In genomic region chr21:37458669-37459276, GRCh38 we compare ENCODE assay signal across 12 cellular contexts.
DNase-seq lines count a peak whose midpoint lies in the region; ATAC-seq and TF ChIP-seq lines count a peak whose summit lies in the region.
"Had no signal": no experiment of that assay in that cellular context is flagged by ENCODE, and none has a peak within 500 bp of the region (broad histone marks: within the 10 kb centered on the region; RNA-seq: fewer than 3 reads in every experiment).

No MANE protein-coding gene starts in this region.

- H2AK5ac ChIP-seq in neuronal stem cell (ENCODE audit: low read depth, low read length) = no peak overlapping the region

- no peak overlapping the region for H4K8ac ChIP-seq in neuronal stem cell (ENCODE audit: low read depth, low read length)

- no CpG with 5 or more reads among the region's 7 CpGs for WGBS in neuronal stem cell (ENCODE audit: extremely low coverage in 2 of 2, insufficient read length in 2 of 2, insufficient replicate concordance in 1 of 2), 2 donors

- H3K4me3 ChIP-seq in Caco-2 (ENCODE audit: low read depth, low read length) (no peak overlapping the region), neuronal stem cell (ENCODE audit: low read length in 2 of 2) (no peak overlapping the region)
- H3K4me3 ChIP-seq: thoracic aorta had no signal

- no peak overlapping the region for H2BK5ac ChIP-seq in neuronal stem cell (ENCODE audit: low read length)

- peak overlapping the region; percentile 32 for H3K4me3 Mint-ChIP-seq in Caco-2 (ENCODE audit: unreplicated experiment)
- peak overlapping the region; percentile 32 for H3K4me3 Mint-ChIP-seq in dendritic cell treated with granulocyte-macrophage colony-stimulating factor and Interleukin-4, amounts not matched to agents 40 ng/mL and 50 ng/mL, for 4 days
- H3K4me3 Mint-ChIP-seq in natural killer cell treated with Interleukin-12 subunit alpha and Interleukin-12 subunit beta and Interleukin-15 and Interleukin-18, amount 100 ng/mL, for 72 hours = no peak overlapping the region

- H3K36me3 ChIP-seq in Caco-2 (ENCODE audit: control insufficient read depth, insufficient read depth, low read length) = no peaks in the 10 kb centered on the region; the same call in 1 of the 2 replicates
- peaks cover 2 to 16% of the 10 kb centered on the region in 2 donors for H3K36me3 ChIP-seq in neuronal stem cell (replicated peaks in 1 of 2; ENCODE audit: control insufficient read depth in 2 of 2, insufficient read depth in 2 of 2, low read length in 2 of 2)
- H3K36me3 ChIP-seq: thoracic aorta had no signal

- H3K27me3 ChIP-seq in Caco-2 (replicated peaks; ENCODE audit: control insufficient read depth, insufficient read depth, low read length) (no peaks in the 10 kb centered on the region), neuronal stem cell (ENCODE audit: control insufficient read depth in 3 of 3, insufficient read depth in 3 of 3, low read depth in 1 of 3, low read length in 3 of 3) (no peaks in the 10 kb centered on the region)

- POLR2A ChIA-PET in Caco-2 (lab: Charles Lee) = interaction anchor here (0.7 to 1.2 kb wide), 2 partner anchors 55 to 105 kb away, joined by 4 to 9 read pairs; no protein-coding TSS in a partner anchor

- intact Hi-C loops in Caco-2 (cut with micrococcal nuclease; ENCODE audit: unreplicated experiment) = loop anchor here (5.0 kb wide), 1 partner anchor 91 kb away; the partner anchor contains the start of gene DYRK1A
- intact Hi-C loops in dendritic cell treated with granulocyte-macrophage colony-stimulating factor and Interleukin-4, amounts not matched to agents 40 ng/mL and 50 ng/mL, for 4 days (cut with micrococcal nuclease) = no loop called here

- H3K9me3 Mint-ChIP-seq in Caco-2 (ENCODE audit: unreplicated experiment) = no peaks in the 10 kb centered on the region
- H3K9me3 Mint-ChIP-seq in dendritic cell treated with granulocyte-macrophage colony-stimulating factor and Interleukin-4, amounts not matched to agents 40 ng/mL and 50 ng/mL, for 4 days = no peaks in the 10 kb centered on the region
- H3K9me3 Mint-ChIP-seq in natural killer cell treated with Interleukin-12 subunit alpha and Interleukin-12 subunit beta and Interleukin-15 and Interleukin-18, amount 100 ng/mL, for 72 hours = no peaks in the 10 kb centered on the region

- ATAC-seq in natural killer cell treated with Interleukin-12 subunit alpha and Interleukin-12 subunit beta and Interleukin-15 and Interleukin-18, amount 100 ng/mL, for 72 hours = peak in 1 of 2 donors; percentile 17
- no peak for ATAC-seq in GM21723 (IDR thresholded peaks at IDR 0.05; ENCODE audit: unreplicated experiment)

- H3K9me3 ChIP-seq in Caco-2 (no peaks in the 10 kb centered on the region), neuronal stem cell (replicated peaks in 1 of 2; ENCODE audit: control insufficient read depth in 2 of 2, insufficient read depth in 1 of 2, low read depth in 1 of 2, low read length in 2 of 2) (no peaks in the 10 kb centered on the region)
- H3K9me3 ChIP-seq: thoracic aorta had no signal

- TF ChIP-seq CTCF in Caco-2 (IDR thresholded peaks at IDR 0.05; ENCODE audit: insufficient read depth in 1 of 2, low read depth in 1 of 2, low read length in 1 of 2, severe bottlenecking in 1 of 2, unreplicated experiment in 1 of 2) = no peak

- no peak overlapping the region for H3K4me2 ChIP-seq in neuronal stem cell (ENCODE audit: insufficient read depth, low read length, poor library complexity, severe bottlenecking)

- H3K4ac ChIP-seq in neuronal stem cell (ENCODE audit: low read length) = no peak overlapping the region

- H3K23ac ChIP-seq in neuronal stem cell (ENCODE audit: low read depth, low read length, poor library complexity) = no peak overlapping the region

- H4K91ac ChIP-seq in neuronal stem cell (ENCODE audit: low read depth, low read length, poor library complexity) = no peak overlapping the region

- H3K4me1 ChIP-seq in Caco-2 = peaks cover 52% of the 10 kb centered on the region
- peaks cover 16 to 19% of the 10 kb centered on the region in 2 donors for H3K4me1 ChIP-seq in neuronal stem cell (ENCODE audit: control insufficient read depth in 2 of 2, insufficient read depth in 1 of 2, low read depth in 1 of 2, low read length in 2 of 2)

- H3K9ac ChIP-seq in neuronal stem cell (ENCODE audit: low read depth, low read length, poor library complexity) = no peak overlapping the region

- BruUV-seq in Caco-2 (replicated peaks; lab: Mats Ljungman, UMichigan) = no TSS peak

- no peaks in the 10 kb centered on the region for H3K27me3 Mint-ChIP-seq in Caco-2 (ENCODE audit: insufficient read depth, unreplicated experiment)
- H3K27me3 Mint-ChIP-seq in dendritic cell treated with granulocyte-macrophage colony-stimulating factor and Interleukin-4, amounts not matched to agents 40 ng/mL and 50 ng/mL, for 4 days = no peaks in the 10 kb centered on the region
- no peaks in the 10 kb centered on the region for H3K27me3 Mint-ChIP-seq in natural killer cell treated with Interleukin-12 subunit alpha and Interleukin-12 subunit beta and Interleukin-15 and Interleukin-18, amount 100 ng/mL, for 72 hours

- no peak overlapping the region for H3K18ac ChIP-seq in neuronal stem cell (ENCODE audit: low read length)

- no peak overlapping the region for H2BK120ac ChIP-seq in neuronal stem cell (ENCODE audit: low read depth, low read length)

- H3K27ac ChIP-seq in neuronal stem cell (replicated peaks; ENCODE audit: low read length) = no peak overlapping the region

- CTCF ChIA-PET in Caco-2 (lab: Charles Lee) = no interaction called here

- H3K36me3 Mint-ChIP-seq in Caco-2 (ENCODE audit: insufficient read depth, unreplicated experiment) = peaks cover 17% of the 10 kb centered on the region
- H3K36me3 Mint-ChIP-seq in dendritic cell treated with granulocyte-macrophage colony-stimulating factor and Interleukin-4, amounts not matched to agents 40 ng/mL and 50 ng/mL, for 4 days (ENCODE audit: low read depth) = peaks cover 17% of the 10 kb centered on the region
- no peaks in the 10 kb centered on the region for H3K36me3 Mint-ChIP-seq in natural killer cell treated with Interleukin-12 subunit alpha and Interleukin-12 subunit beta and Interleukin-15 and Interleukin-18, amount 100 ng/mL, for 72 hours

- H3K4me1 Mint-ChIP-seq in Caco-2 (ENCODE audit: low read depth, unreplicated experiment) = peaks cover 45% of the 10 kb centered on the region
- peaks cover 67% of the 10 kb centered on the region for H3K4me1 Mint-ChIP-seq in dendritic cell treated with granulocyte-macrophage colony-stimulating factor and Interleukin-4, amounts not matched to agents 40 ng/mL and 50 ng/mL, for 4 days (ENCODE audit: low read depth)
- peaks cover 56 to 71% of the 10 kb centered on the region in 2 donors for H3K4me1 Mint-ChIP-seq in natural killer cell treated with Interleukin-12 subunit alpha and Interleukin-12 subunit beta and Interleukin-15 and Interleukin-18, amount 100 ng/mL, for 72 hours (ENCODE audit: low read depth in 2 of 2)

- no peak overlapping the region for H2BK15ac ChIP-seq in neuronal stem cell (ENCODE audit: low read length)

- H3K27ac Mint-ChIP-seq in Caco-2 (ENCODE audit: unreplicated experiment) = peak overlapping the region; percentile 54
- H3K27ac Mint-ChIP-seq in dendritic cell treated with granulocyte-macrophage colony-stimulating factor and Interleukin-4, amounts not matched to agents 40 ng/mL and 50 ng/mL, for 4 days = no peak overlapping the region
- H3K27ac Mint-ChIP-seq in natural killer cell treated with Interleukin-12 subunit alpha and Interleukin-12 subunit beta and Interleukin-15 and Interleukin-18, amount 100 ng/mL, for 72 hours = peak overlapping the region; percentile 63 to 81

- H2BK12ac ChIP-seq in neuronal stem cell (ENCODE audit: low read length) = no peak overlapping the region

- peak; percentile 58 to 59 for DNase-seq in Caco-2
- DNase-seq in NCI-H526 (lab: John Stamatoyannopoulos, UW) = peak; percentile 26 to 37
- no peak for DNase-seq in natural killer cell treated with Interleukin-12 subunit alpha and Interleukin-12 subunit beta and Interleukin-15 and Interleukin-18, amount 100 ng/mL, for 72 hours (ENCODE audit: low spot score)
- no peak for DNase-seq in NCI-H2107 (lab: John Stamatoyannopoulos, UW)
- DNase-seq in neuronal stem cell (ENCODE audit: low spot score) = no peak
- DNase-seq in stimulated activated naive CD4-positive, alpha-beta T cell treated with Interleukin-2 at 50 U/mL for 16 hours (lab: John Stamatoyannopoulos, UW) = no peak
- DNase-seq: amygdala, midbrain, NCI-H510A treated with DMSO at 0.1 percent for 48 hours had no signal

- H2AFZ ChIP-seq in neuronal stem cell (ENCODE audit: low read length) = no peak overlapping the region

- H3K79me1 ChIP-seq in neuronal stem cell (ENCODE audit: low read depth, low read length) = peaks cover 5% of the 10 kb centered on the region

- H3K14ac ChIP-seq in neuronal stem cell (ENCODE audit: low read length) = no peak overlapping the region

Comparison
In these comparisons a context has a peak if more than half of its experiments do, and no peak if none do; other contexts are left out.
1. DNase-seq: peak in Caco-2 (2 of 2) and NCI-H526 (2 of 2); none in natural killer cell treated with Interleukin-12 subunit alpha and Interleukin-12 subunit beta and Interleukin-15 and Interleukin-18, amount 100 ng/mL, for 72 hours (single experiment), NCI-H2107 (single experiment), neuronal stem cell (single experiment) and stimulated activated naive CD4-positive, alpha-beta T cell treated with Interleukin-2 at 50 U/mL for 16 hours (single experiment).